In genomic region chr11:1749020-1749758, GRCh38 we compare ENCODE assay signal across 8 cellular contexts. TPM values are rescaled to one million over a fixed set of nuclear protein-coding genes. Genes with fewer than 3 reads are reported as not detected.
DNase-seq lines count a peak whose midpoint lies in the region; ATAC-seq and TF ChIP-seq lines count a peak whose summit lies in the region.

No MANE protein-coding gene starts in this region.

- peak overlapping the region; percentile 36; the same call in 1 of the 2 replicates for H3K4me3 ChIP-seq in BLaER1
- peak overlapping the region; percentile 20 to 26 for H3K4me3 ChIP-seq in esophagus (ENCODE audit: low read depth in 1 of 2, low read length in 2 of 2)

- H4K20me1 ChIP-seq in BLaER1, result peaks cover 38% of the 10 kb centered on the region

- H3K27ac ChIP-seq in BLaER1 (peak overlapping the region; percentile 22; the same call in 1 of the 2 replicates), esophagus (ENCODE audit: low read depth in 2 of 2, low read length in 1 of 2) (no peak overlapping the region)

- DNase-seq in NCI-H69 (lab: John Stamatoyannopoulos, UW) (peak; percentile 56), NOMO-1 (lab: John Stamatoyannopoulos, UW; ENCODE audit: unreplicated experiment in 2 of 2) (no peak), GDM1 (lab: John Stamatoyannopoulos, UW) (no peak)
- DNase-seq in central memory CD4-positive, alpha-beta T cell, result no peak

- peaks cover 8% of the 10 kb centered on the region for H3K36me3 Mint-ChIP-seq in nephron (ENCODE audit: low read depth)

- peak overlapping the region; percentile 89 for H3K4me2 ChIP-seq in BLaER1

- no peaks in the 10 kb centered on the region for H3K9me3 Mint-ChIP-seq in nephron

- H3K36me3 ChIP-seq in BLaER1 (peaks cover 4% of the 10 kb centered on the region; the same call in 1 of the 2 replicates), esophagus (ENCODE audit: control insufficient read depth in 2 of 2, insufficient read depth in 2 of 2, low read length in 1 of 2) (peaks cover 4 to 16% of the 10 kb centered on the region in 2 donors)

- ATAC-seq in HG02678 (IDR thresholded peaks at IDR 0.05; ENCODE audit: unreplicated experiment), result no peak

- H3K27ac Mint-ChIP-seq in nephron, result no peak overlapping the region

- WGBS in esophagus, 2 donors, result 7 to 8% methylated on average over 27 to 59 of the region's 59 CpGs

- no peaks in the 10 kb centered on the region for H3K9me3 ChIP-seq in BLaER1
- peaks cover 0 to 2% of the 10 kb centered on the region in 2 donors for H3K9me3 ChIP-seq in esophagus (ENCODE audit: control insufficient read depth in 2 of 2, insufficient read depth in 1 of 2, low read depth in 1 of 2, low read length in 1 of 2)

- TF ChIP-seq CTCF in nephron (IDR thresholded peaks at IDR 0.05; ENCODE audit: unreplicated experiment in 3 of 3), result no peak

- H3K9ac ChIP-seq in BLaER1, result no peak overlapping the region

- peaks cover 10% of the 10 kb centered on the region for H3K4me1 Mint-ChIP-seq in nephron

- H3K4me1 ChIP-seq in BLaER1 (peaks cover 79% of the 10 kb centered on the region), esophagus (ENCODE audit: control insufficient read depth in 2 of 2, insufficient read depth in 2 of 2, low read length in 1 of 2) (peaks cover 10 to 19% of the 10 kb centered on the region in 2 donors)

- H3K27me3 ChIP-seq in BLaER1 (peaks cover 24% of the 10 kb centered on the region), esophagus (ENCODE audit: control insufficient read depth in 1 of 2, insufficient read depth in 2 of 2, low read length in 2 of 2) (no peaks in the 10 kb centered on the region)

- H3K4me3 Mint-ChIP-seq in nephron, result peak overlapping the region; percentile 45 to 81 (median 52)

- peaks cover 51% of the 10 kb centered on the region for H3K27me3 Mint-ChIP-seq in nephron (ENCODE audit: low read depth)

RNA-seq across cellular contexts. Expression of gene IFITM10, which starts 1.2 kb away (rescaled TPM):
- polyA plus RNA-seq in esophagus, result 1 to 10 TPM in 1 of 2 donors, under 1 TPM in 1; 0.73 to 1.1 TPM

RNA-seq across cellular contexts. Expression of gene CTSD, which starts 14.5 kb away (rescaled TPM):
- polyA plus RNA-seq in esophagus, result 100 to 1,000 TPM; 273 to 284 TPM

RNA-seq across cellular contexts. Expression of gene KRTAP5-6, which starts 52.2 kb away (rescaled TPM):
- not detected for polyA plus RNA-seq in esophagus
